ENCODE assay signal across 1 cellular context in the genomic region with DNA sequence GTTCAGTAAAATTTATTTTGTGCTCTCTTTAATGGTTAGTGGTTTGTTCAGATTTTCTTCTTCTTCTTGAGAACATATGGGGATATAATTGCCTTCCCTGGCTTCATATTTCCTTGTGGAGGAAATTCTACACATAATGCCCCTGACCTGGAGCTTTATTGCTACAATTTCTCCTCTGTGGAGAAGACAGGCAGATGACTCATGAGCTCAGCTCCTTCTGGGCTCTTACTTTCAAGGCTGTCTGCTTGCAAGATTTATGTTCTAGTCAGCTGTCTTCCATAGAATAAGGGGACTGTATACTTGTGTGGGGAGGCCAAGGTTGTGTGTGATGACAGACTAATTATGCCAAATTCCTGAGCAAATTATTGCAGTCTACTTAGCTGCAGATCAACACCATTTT.
TF ChIP-seq lines count a peak whose summit lies in the region.

No MANE protein-coding gene starts in this region.

TF ChIP-seq in SK-N-SH, 30 proteins besides CTCF, POLR2A, EP300 and RAD21 (continued from another document):
- TF ChIP-seq JUND (IDR thresholded peaks at IDR 0.05) (peak; percentile 35), TCF12 (IDR thresholded peaks at IDR 0.05) (peak; percentile 19; the same call in 1 of the 2 replicates), POLR2AphosphoS5 (IDR thresholded peaks at IDR 0.05; ENCODE audit: low read depth, low read length) (no peak)
- TF ChIP-seq, protein P1, sequence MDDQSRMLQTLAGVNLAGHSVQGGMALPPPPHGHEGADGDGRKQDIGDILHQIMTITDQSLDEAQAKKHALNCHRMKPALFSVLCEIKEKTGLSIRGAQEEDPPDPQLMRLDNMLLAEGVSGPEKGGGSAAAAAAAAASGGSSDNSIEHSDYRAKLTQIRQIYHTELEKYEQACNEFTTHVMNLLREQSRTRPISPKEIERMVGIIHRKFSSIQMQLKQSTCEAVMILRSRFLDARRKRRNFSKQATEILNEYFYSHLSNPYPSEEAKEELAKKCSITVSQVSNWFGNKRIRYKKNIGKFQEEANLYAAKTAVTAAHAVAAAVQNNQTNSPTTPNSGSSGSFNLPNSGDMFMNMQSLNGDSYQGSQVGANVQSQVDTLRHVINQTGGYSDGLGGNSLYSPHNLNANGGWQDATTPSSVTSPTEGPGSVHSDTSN (IDR thresholded peaks at IDR 0.05), result peak; percentile 80
